Comparison of ENCODE assay signal across 8 cellular contexts in genomic region chr1:145858238-145858936, GRCh38. TPM values are rescaled to one million over a fixed set of nuclear protein-coding genes. Genes with fewer than 3 reads are reported as not detected.
DNase-seq lines count a peak whose midpoint lies in the region; TF ChIP-seq lines count a peak whose summit lies in the region.

No MANE protein-coding gene starts in this region.

- H3K9ac ChIP-seq in HUES6 (ENCODE audit: low read length) = peak overlapping the region; percentile 74
- peak overlapping the region; percentile 89; the same call in 1 of the 2 replicates for H3K9ac ChIP-seq in iPS-20b (ENCODE audit: low read depth, low read length)
- peak overlapping the region; percentile 84 for H3K9ac ChIP-seq in smooth muscle cell (ENCODE audit: low read depth)

- H3K79me2 ChIP-seq in smooth muscle cell (ENCODE audit: low read depth) = peaks cover 12% of the 10 kb centered on the region

- no peaks in the 10 kb centered on the region for H3K27me3 ChIP-seq in HUES6 (ENCODE audit: control insufficient read depth, insufficient read depth, low read length)
- no peaks in the 10 kb centered on the region for H3K27me3 ChIP-seq in iPS-20b (ENCODE audit: insufficient read depth, low read length)
- no peaks in the 10 kb centered on the region for H3K27me3 ChIP-seq in smooth muscle cell (ENCODE audit: low read depth)

- WGBS in smooth muscle cell (ENCODE audit: low lambda C conversion rate) = 2% methylated on average over 34 of the region's 41 CpGs

- no peak overlapping the region for H2AFZ ChIP-seq in smooth muscle cell (ENCODE audit: low read depth)

- DNase-seq in NCI-H1436 (lab: John Stamatoyannopoulos, UW) (peak; percentile 49), NCI-H1436 treated with DMSO at 0.1 percent for 48 hours (lab: John Stamatoyannopoulos, UW) (no peak), SW480 (ENCODE audit: low spot score) (peak; percentile 57), astrocyte of the hippocampus (ENCODE audit: low read depth, low spot score) (peak; percentile 63), smooth muscle cell (lab: John Stamatoyannopoulos, UW; ENCODE audit: unreplicated experiment) (no peak), GF-D8 (lab: John Stamatoyannopoulos, UW) (no peak)

- peaks cover 9% of the 10 kb centered on the region for H3K4me1 ChIP-seq in HUES6 (ENCODE audit: control insufficient read depth, insufficient read depth, low read length)
- no peaks in the 10 kb centered on the region; the same call in 1 of the 2 replicates for H3K4me1 ChIP-seq in iPS-20b (ENCODE audit: insufficient read depth, low read length)
- H3K4me1 ChIP-seq in smooth muscle cell (ENCODE audit: low read depth) = no peaks in the 10 kb centered on the region

- H3K9me3 ChIP-seq in HUES6 (ENCODE audit: control insufficient read depth, insufficient read depth, low read depth, low read length) (peaks cover 9% of the 10 kb centered on the region), iPS-20b (ENCODE audit: insufficient read depth, low read depth, low read length) (peaks cover 5% of the 10 kb centered on the region; the same call in 1 of the 2 replicates), smooth muscle cell (replicated peaks; ENCODE audit: low read depth) (no peaks in the 10 kb centered on the region)

- H3K36me3 ChIP-seq in HUES6 (ENCODE audit: control insufficient read depth, insufficient read depth, low read length) (peaks cover 36% of the 10 kb centered on the region), iPS-20b (ENCODE audit: insufficient read depth, low read depth, low read length) (peaks cover 40% of the 10 kb centered on the region), smooth muscle cell (ENCODE audit: low read depth) (peaks cover 4% of the 10 kb centered on the region)

- H3F3A ChIP-seq in smooth muscle cell (ENCODE audit: low read depth) = peaks cover 6% of the 10 kb centered on the region

- peak overlapping the region; percentile 91 for H3K4me2 ChIP-seq in smooth muscle cell

- TF ChIP-seq CTCF in smooth muscle cell (IDR thresholded peaks at IDR 0.05; ENCODE audit: borderline replicate concordance, insufficient read depth, poor library complexity, severe bottlenecking) = no peak

- H3K27ac ChIP-seq in HUES6 (ENCODE audit: low read depth, low read length) (no peak overlapping the region; the same call in 1 of the 2 replicates), iPS-20b (ENCODE audit: low read length) (no peak overlapping the region), smooth muscle cell (ENCODE audit: low read depth) (no peak overlapping the region)

- peaks cover 24% of the 10 kb centered on the region for H4K20me1 ChIP-seq in smooth muscle cell (ENCODE audit: low read depth)

- H3K4me3 ChIP-seq in HUES6 (ENCODE audit: low read depth, low read length) = peak overlapping the region; percentile 87
- peak overlapping the region; percentile 99 for H3K4me3 ChIP-seq in iPS-20b (ENCODE audit: low read length)
- peak overlapping the region; percentile 96 for H3K4me3 ChIP-seq in smooth muscle cell

RNA-seq across cellular contexts. Expression of gene PIAS3, which starts 0.5 kb away (rescaled TPM):
- 39.2 and 42.7 TPM in 2 replicates for total RNA-seq in smooth muscle cell
- polyA plus RNA-seq in smooth muscle cell = 57.6 and 62.0 TPM in 2 replicates

RNA-seq across cellular contexts. Expression of gene NUDT17, which starts 13.0 kb away (rescaled TPM):
- total RNA-seq in smooth muscle cell = 1.1 and 2.5 TPM in 2 replicates
- polyA plus RNA-seq in smooth muscle cell = 6.8 and 7.9 TPM in 2 replicates

RNA-seq across cellular contexts. Expression of gene ANKRD35, which starts 27.3 kb away (rescaled TPM):
- 1.1 and 1.8 TPM in 2 replicates for total RNA-seq in smooth muscle cell
- 1.5 and 1.7 TPM in 2 replicates for polyA plus RNA-seq in smooth muscle cell

RNA-seq across cellular contexts. Expression of gene POLR3C, which starts 34.4 kb away (rescaled TPM):
- total RNA-seq in smooth muscle cell = 22.6 and 31.6 TPM in 2 replicates
- polyA plus RNA-seq in smooth muscle cell = 30.2 and 31.7 TPM in 2 replicates

RNA-seq across cellular contexts. Expression of gene RNF115, which starts 34.5 kb away (rescaled TPM):
- total RNA-seq in smooth muscle cell = 8.6 and 9.2 TPM in 2 replicates
- polyA plus RNA-seq in smooth muscle cell = 4.2 and 4.5 TPM in 2 replicates

Comparison
In these comparisons a context has a peak if more than half of its experiments do, and no peak if none do; other contexts are left out.
1. DNase-seq: peak in NCI-H1436 (single experiment), SW480 (single experiment) and astrocyte of the hippocampus (single experiment); none in NCI-H1436 treated with DMSO at 0.1 percent for 48 hours (single experiment), smooth muscle cell (single experiment) and GF-D8 (single experiment).
2. Peak in every context shown above with its lines, with median percentiles within 50 percentile points of each other: H3K4me3 ChIP-seq and H3K9ac ChIP-seq.